Comparison of ENCODE assay signal across 1 cellular context in the genomic region with DNA sequence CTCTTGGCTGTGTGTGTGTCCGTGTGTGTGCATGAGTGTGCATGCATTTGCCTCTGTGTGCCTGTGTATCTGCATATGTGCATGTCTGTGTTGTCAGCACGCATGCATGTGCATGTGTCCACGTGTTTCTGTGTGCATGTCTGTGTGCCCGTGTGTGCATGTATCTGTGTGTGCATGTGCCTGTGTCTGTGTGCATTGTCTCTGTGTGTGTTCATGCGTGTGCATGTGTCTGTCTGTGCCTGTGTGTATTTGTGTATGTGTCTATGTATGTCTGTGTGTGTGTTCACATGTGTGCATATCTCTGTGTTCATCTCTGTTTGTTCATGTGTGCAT.
TF ChIP-seq lines count a peak whose summit lies in the region.

No MANE protein-coding gene starts in this region.

TF ChIP-seq in H1, 55 proteins besides CTCF, POLR2A, EP300 and RAD21:
- TF ChIP-seq, protein P1, sequence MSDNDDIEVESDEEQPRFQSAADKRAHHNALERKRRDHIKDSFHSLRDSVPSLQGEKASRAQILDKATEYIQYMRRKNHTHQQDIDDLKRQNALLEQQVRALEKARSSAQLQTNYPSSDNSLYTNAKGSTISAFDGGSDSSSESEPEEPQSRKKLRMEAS (IDR thresholded peaks at IDR 0.05) = no peak
- TF ChIP-seq RBBP5 (IDR thresholded peaks at IDR 0.05; ENCODE audit: borderline replicate concordance, low read depth, low read length) (no peak), SIX5 (IDR thresholded peaks at IDR 0.05; ENCODE audit: low read depth, low read length) (no peak), PHF8 (conservative IDR thresholded peaks at IDR 0.05; ENCODE audit: low read depth, low read length) (no peak), BRCA1 (IDR thresholded peaks at IDR 0.05; ENCODE audit: low read depth, low read length) (no peak), ZNF274 (IDR thresholded peaks at IDR 0.05; ENCODE audit: borderline replicate concordance, extremely low read depth, low read length) (no peak), SIN3A (conservative IDR thresholded peaks at IDR 0.05 in 1 of 2, IDR thresholded peaks at IDR 0.05 in 1 of 2; ENCODE audit: low read depth in 1 of 2, low read length in 2 of 2) (no peak), GABPA (IDR thresholded peaks at IDR 0.05; ENCODE audit: borderline replicate concordance, insufficient read depth, low read length) (no peak), KDM1A (IDR thresholded peaks at IDR 0.05; ENCODE audit: borderline replicate concordance, low read length) (no peak), CBX8 (IDR thresholded peaks at IDR 0.05; ENCODE audit: borderline replicate concordance, low read depth, low read length) (no peak), YY1 (IDR thresholded peaks at IDR 0.05; ENCODE audit: low read depth, low read length) (no peak), HDAC6 (IDR thresholded peaks at IDR 0.05; ENCODE audit: low read depth, low read length) (no peak)
